In the genomic region with DNA sequence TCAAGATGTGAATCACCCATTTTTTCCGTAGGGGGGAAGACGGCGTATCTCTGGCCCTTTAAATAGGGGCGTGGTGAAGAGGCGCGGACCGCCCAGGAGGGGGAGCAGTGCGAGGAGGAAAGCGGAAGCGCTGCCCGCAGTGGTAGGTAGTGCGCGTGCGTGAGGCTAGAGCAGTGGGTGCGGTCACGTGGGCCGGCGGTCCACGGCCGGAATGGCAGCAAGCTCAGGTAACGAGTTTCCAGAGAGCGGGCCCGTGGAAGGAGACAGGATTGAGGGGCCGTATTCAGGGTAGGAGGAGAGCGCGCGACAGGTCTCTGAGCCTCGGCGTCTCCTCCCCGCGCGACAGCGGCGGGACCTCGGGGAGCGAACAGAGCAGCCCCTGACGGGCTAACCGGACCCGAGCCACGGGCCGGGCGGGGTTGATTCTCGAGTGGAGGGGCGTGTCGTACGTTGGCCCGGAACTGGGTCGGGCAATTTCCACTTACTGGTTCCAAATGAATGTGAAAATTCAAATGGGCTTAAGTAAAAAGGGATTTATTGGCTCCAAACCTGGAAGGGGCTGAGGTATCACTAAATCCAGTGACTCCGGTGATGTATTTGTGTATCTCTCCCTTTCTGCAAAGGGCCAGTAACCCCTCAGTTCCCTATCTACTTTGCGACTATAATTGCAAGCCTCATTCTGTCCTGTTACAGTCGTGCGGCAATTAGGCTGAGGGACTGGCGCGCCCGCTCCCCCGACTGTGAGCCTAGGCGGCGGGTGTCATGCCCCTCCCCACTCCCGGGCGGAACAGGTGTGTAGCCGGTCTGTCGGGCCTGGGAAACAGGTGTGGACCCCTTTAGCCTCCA, we compare ENCODE assay signal across 8 cellular contexts. TPM values are rescaled to one million over a fixed set of nuclear protein-coding genes. Genes with fewer than 3 reads are reported as not detected.
DNase-seq lines count a peak whose midpoint lies in the region; ATAC-seq and TF ChIP-seq lines count a peak whose summit lies in the region.

A gene with protein sequence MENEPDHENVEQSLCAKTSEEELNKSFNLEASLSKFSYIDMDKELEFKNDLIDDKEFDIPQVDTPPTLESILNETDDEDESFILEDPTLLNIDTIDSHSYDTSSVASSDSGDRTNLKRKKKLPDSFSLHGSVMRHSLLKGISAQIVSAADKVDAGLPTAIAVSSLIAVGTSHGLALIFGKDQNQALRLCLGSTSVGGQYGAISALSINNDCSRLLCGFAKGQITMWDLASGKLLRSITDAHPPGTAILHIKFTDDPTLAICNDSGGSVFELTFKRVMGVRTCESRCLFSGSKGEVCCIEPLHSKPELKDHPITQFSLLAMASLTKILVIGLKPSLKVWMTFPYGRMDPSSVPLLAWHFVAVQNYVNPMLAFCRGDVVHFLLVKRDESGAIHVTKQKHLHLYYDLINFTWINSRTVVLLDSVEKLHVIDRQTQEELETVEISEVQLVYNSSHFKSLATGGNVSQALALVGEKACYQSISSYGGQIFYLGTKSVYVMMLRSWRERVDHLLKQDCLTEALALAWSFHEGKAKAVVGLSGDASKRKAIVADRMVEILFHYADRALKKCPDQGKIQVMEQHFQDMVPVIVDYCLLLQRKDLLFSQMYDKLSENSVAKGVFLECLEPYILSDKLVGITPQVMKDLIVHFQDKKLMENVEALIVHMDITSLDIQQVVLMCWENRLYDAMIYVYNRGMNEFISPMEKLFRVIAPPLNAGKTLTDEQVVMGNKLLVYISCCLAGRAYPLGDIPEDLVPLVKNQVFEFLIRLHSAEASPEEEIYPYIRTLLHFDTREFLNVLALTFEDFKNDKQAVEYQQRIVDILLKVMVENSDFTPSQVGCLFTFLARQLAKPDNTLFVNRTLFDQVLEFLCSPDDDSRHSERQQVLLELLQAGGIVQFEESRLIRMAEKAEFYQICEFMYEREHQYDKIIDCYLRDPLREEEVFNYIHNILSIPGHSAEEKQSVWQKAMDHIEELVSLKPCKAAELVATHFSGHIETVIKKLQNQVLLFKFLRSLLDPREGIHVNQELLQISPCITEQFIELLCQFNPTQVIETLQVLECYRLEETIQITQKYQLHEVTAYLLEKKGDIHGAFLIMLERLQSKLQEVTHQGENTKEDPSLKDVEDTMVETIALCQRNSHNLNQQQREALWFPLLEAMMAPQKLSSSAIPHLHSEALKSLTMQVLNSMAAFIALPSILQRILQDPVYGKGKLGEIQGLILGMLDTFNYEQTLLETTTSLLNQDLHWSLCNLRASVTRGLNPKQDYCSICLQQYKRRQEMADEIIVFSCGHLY (N-terminal part only) (plus strand): TSS at position 168 of the 846 bp plus-strand sequence. CDS start 12,467 bp downstream, outside the sequence.

- TF ChIP-seq POLR2A in vagina (IDR thresholded peaks at IDR 0.05) = peak in 1 of 2 donors; percentile 55

- TF ChIP-seq CTCF in ascending aorta (IDR thresholded peaks at IDR 0.05) (peak; percentile 33 to 61 (median 49)), vagina (IDR thresholded peaks at IDR 0.05) (peak; percentile 55 to 90 (median 58))

- H3K36me3 ChIP-seq in ascending aorta = no peaks in the 10 kb centered on the region
- H3K36me3 ChIP-seq in vagina = no peaks in the 10 kb centered on the region

- H3K4me3 ChIP-seq in ascending aorta (peak within 1 kb of the TSS; percentile 73 to 93), right cardiac atrium (ENCODE audit: low read length) (peak within 1 kb of the TSS; percentile 80), vagina (peak within 1 kb of the TSS; percentile 76 to 90)

- DNase-seq in NCI-H1694 treated with DMSO at 0.1 percent for 48 hours (lab: John Stamatoyannopoulos, UW) (peak; percentile 88), T-helper 17 cell (peak; percentile 93 to 95 (median 95)), ascending aorta (ENCODE audit: low spot score in 2 of 2) (peak; percentile 82 to 98), right cardiac atrium (peak; percentile 97 to 99 (median 98)), putamen (ENCODE audit: low spot score) (peak; percentile 95), vagina (ENCODE audit: extremely low spot score in 2 of 2) (peak in 1 of 2 donors; percentile 96)

- intact Hi-C loops in ascending aorta (cut with DNase I) (loop anchor here (1.0 to 10.0 kb wide), 4 partner anchors 251 to 797 kb away; a partner anchor contains a TSS), right cardiac atrium (cut with DNase I) (no loop called here), vagina (cut with DNase I) (no loop called here)

- WGBS in right cardiac atrium = under 1% methylated on average over 62 of the region's 62 CpGs

- peak; percentile 91 for ATAC-seq in GM18498 (IDR thresholded peaks at IDR 0.05; ENCODE audit: unreplicated experiment)
- peak; percentile 88 for ATAC-seq in HG02938 (IDR thresholded peaks at IDR 0.05; ENCODE audit: unreplicated experiment)
- peak; percentile 95 for ATAC-seq in T-helper 17 cell
- peak; percentile 98 for ATAC-seq in right cardiac atrium

- H3K27ac ChIP-seq in ascending aorta (peak within 1 kb of the TSS; percentile 56 to 79), right cardiac atrium (ENCODE audit: low read length) (peak within 1 kb of the TSS; percentile 61), vagina (peak within 1 kb of the TSS; percentile 80)

- peaks cover 4% of the 10 kb centered on the region for H3K27me3 Mint-ChIP-seq in T-helper 17 cell

- no peaks in the 10 kb centered on the region for H3K9me3 ChIP-seq in T-helper 17 cell (ENCODE audit: control insufficient read depth, low read length, poor library complexity, severe bottlenecking)
- no peaks in the 10 kb centered on the region for H3K9me3 ChIP-seq in ascending aorta
- H3K9me3 ChIP-seq in right cardiac atrium (ENCODE audit: control insufficient read depth, low read length) = no peaks in the 10 kb centered on the region
- no peaks in the 10 kb centered on the region for H3K9me3 ChIP-seq in vagina

- peaks cover 4% of the 10 kb centered on the region for H3K36me3 Mint-ChIP-seq in T-helper 17 cell (ENCODE audit: low read depth)

- H3K27ac Mint-ChIP-seq in T-helper 17 cell = peak within 1 kb of the TSS; percentile 90

- H3K27me3 ChIP-seq in ascending aorta (no peaks in the 10 kb centered on the region), right cardiac atrium (ENCODE audit: control insufficient read depth, insufficient read depth) (no peaks in the 10 kb centered on the region), vagina (no peaks in the 10 kb centered on the region)

- peaks cover 37% of the 10 kb centered on the region for H3K4me1 Mint-ChIP-seq in T-helper 17 cell

- H3K4me3 Mint-ChIP-seq in T-helper 17 cell = peak within 1 kb of the TSS; percentile 96

- H3K4me1 ChIP-seq in ascending aorta (peaks cover 0 to 6% of the 10 kb centered on the region in 2 donors), right cardiac atrium (ENCODE audit: control insufficient read depth, insufficient read depth, low read length) (peaks cover 3% of the 10 kb centered on the region), vagina (peaks cover 15% of the 10 kb centered on the region)

RNA-seq across cellular contexts. Expression of the gene that starts here (rescaled TPM):
- total RNA-seq in T-helper 17 cell (10 to 100 TPM; 69.5 to 77.5 TPM), ascending aorta (24.9 TPM), right cardiac atrium (10 to 100 TPM; 25.4 to 39.7 (median 27.9) TPM), vagina (52.3 TPM)
- polyA plus RNA-seq in right cardiac atrium = 10.9 TPM
